1 cellular context compared by ENCODE assay signal in genomic region chr17:6468051-6468790, GRCh38.
TF ChIP-seq lines count a peak whose summit lies in the region.

No MANE protein-coding gene starts in this region.

TF ChIP-seq in H1, 55 proteins besides CTCF, POLR2A, EP300 and RAD21:
- TF ChIP-seq USF2 (IDR thresholded peaks at IDR 0.05; ENCODE audit: low read length) (no peak), PHF8 (conservative IDR thresholded peaks at IDR 0.05; ENCODE audit: low read depth, low read length) (no peak), E2F6 (IDR thresholded peaks at IDR 0.05) (no peak), RNF2 (IDR thresholded peaks at IDR 0.05; ENCODE audit: borderline replicate concordance, low read depth, low read length, missing control alignments, poor library complexity, severe bottlenecking) (no peak), SIX5 (IDR thresholded peaks at IDR 0.05; ENCODE audit: low read depth, low read length) (no peak), EZH2 (IDR thresholded peaks at IDR 0.05; ENCODE audit: low read depth, low read length, severe bottlenecking) (no peak), ATF2 (IDR thresholded peaks at IDR 0.05; ENCODE audit: low read length) (no peak), ZNF274 (IDR thresholded peaks at IDR 0.05; ENCODE audit: borderline replicate concordance, extremely low read depth, low read length) (no peak), EGR1 (IDR thresholded peaks at IDR 0.05; ENCODE audit: borderline replicate concordance, low read depth, low read length) (no peak), CHD1 (IDR thresholded peaks at IDR 0.05; ENCODE audit: low read depth, low read length) (no peak)
